ENCODE assay signal across 1 cellular context in genomic region chr14:100288382-100289185, GRCh38.
TF ChIP-seq lines count a peak whose summit lies in the region.

No MANE protein-coding gene starts in this region.

TF ChIP-seq in HepG2, 621 proteins besides CTCF, POLR2A, EP300 and RAD21:
- TF ChIP-seq ATF7 (IDR thresholded peaks at IDR 0.05), result peak; percentile 36; the same call in 1 of the 2 replicates
- TF ChIP-seq ATF7 (CRISPR knock-in tag; IDR thresholded peaks at IDR 0.05), result no peak
- no peak for TF ChIP-seq ZNF558 (CRISPR knock-in tag; IDR thresholded peaks at IDR 0.05; ENCODE audit: borderline replicate concordance)
